ENCODE assay signal across 24 cellular contexts in the genomic region with DNA sequence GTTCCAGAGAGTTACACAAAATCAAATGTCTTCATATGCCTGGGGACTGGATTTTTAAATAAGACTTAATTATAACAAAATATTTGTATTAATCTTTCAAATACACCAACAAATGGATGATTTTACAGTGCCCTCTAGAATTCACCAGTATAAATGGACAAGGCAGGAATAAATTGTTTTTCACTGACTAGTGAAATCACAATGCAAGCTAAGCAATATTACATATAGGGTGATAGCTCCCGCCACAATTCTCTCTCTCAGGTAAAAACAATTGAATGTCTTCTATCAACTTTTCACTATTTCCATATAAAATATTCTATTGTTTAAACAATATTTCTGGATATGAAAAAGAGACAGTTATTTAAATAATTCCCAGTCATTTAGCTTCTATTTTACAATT. TPM values are rescaled to one million over a fixed set of nuclear protein-coding genes. Genes with fewer than 3 reads are reported as not detected.
A peak's percentile ranks its signal among the peaks of the same experiment; 100 is the strongest.
DNase-seq lines count a peak whose midpoint lies in the region; ATAC-seq, FAIRE-seq and TF ChIP-seq lines count a peak whose summit lies in the region.
"Had no signal": no experiment of that assay in that cellular context is flagged by ENCODE, and none has a peak within 500 bp of the region (broad histone marks: within the 10 kb centered on the region; RNA-seq: fewer than 3 reads in every experiment).

No MANE protein-coding gene starts in this region.

- WGBS in HepG2 (ENCODE audit: low lambda C conversion rate) = 35% methylated on average over 1 of the region's 1 CpG
- 94% methylated on average over 1 of the region's 1 CpG for WGBS in right lobe of liver (ENCODE audit: insufficient coverage, low coverage, low lambda C conversion rate, missing lambda C conversion rate)

- FAIRE-seq in HepG2 (lab: Jason Lieb, UNC) = no peak
- FAIRE-seq: GM12878, GM12892, GM18507 had no signal

- ATAC-seq in HepG2 (no peak), right lobe of liver (no peak), Right ventricle myocardium superior (ENCODE audit: poor library complexity) (no peak)
- ATAC-seq: GM12878 had no signal

- no peak for TF ChIP-seq EP300 in HepG2 (IDR thresholded peaks at IDR 0.05; ENCODE audit: low read depth in 2 of 2, low read length in 2 of 2)
- no peak for TF ChIP-seq EP300 in HepG2 (CRISPR knock-in tag; IDR thresholded peaks at IDR 0.05; ENCODE audit: borderline replicate concordance)

- TF ChIP-seq RAD21 in HepG2 (CRISPR knock-in tag; IDR thresholded peaks at IDR 0.05) = no peak

- no peak overlapping the region for H2AFZ ChIP-seq in HepG2 (ENCODE audit: low read length)

- BruUV-seq in HepG2 (replicated peaks; lab: Mats Ljungman, UMichigan) = no TSS peak

- DNase-seq in HepG2 (ENCODE audit: low spot score) = no peak
- DNase-seq in right lobe of liver = no peak
- DNase-seq in HAP-1 (ENCODE audit: low spot score in 2 of 2) = no peak
- DNase-seq in Right ventricle myocardium superior = no peak
- DNase-seq: ACHN; BE2C; C1 segment of cervical spinal cord; CD4-positive, alpha-beta memory T cell; CD4-positive, CD25-positive, alpha-beta regulatory T cell; CD8-positive, alpha-beta memory T cell; COR-L47; DMS 273 treated with DMSO at 0.1 percent for 48 hours; DMS153; DMS53; DMS79; DND-41; EL; GDM1 had no signal

- TF ChIP-seq POLR2A in HepG2 (IDR thresholded peaks at IDR 0.05; ENCODE audit: insufficient read depth in 1 of 2, low read depth in 2 of 2, low read length in 2 of 2) = no peak
- TF ChIP-seq POLR2A in right lobe of liver (IDR thresholded peaks at IDR 0.05) = no peak

- H3K9me3 ChIP-seq in HepG2 (ENCODE audit: low read length) = no peaks in the 10 kb centered on the region
- no peaks in the 10 kb centered on the region for H3K9me3 ChIP-seq in right lobe of liver
- no peaks in the 10 kb centered on the region for H3K9me3 ChIP-seq in HAP-1
- H3K9me3 ChIP-seq: BE2C, BLaER1 had no signal

- CTCF ChIA-PET in HepG2 (lab: Yijun Ruan, JAX; ENCODE audit: low intra/inter-chr PET ratio, low total read pairs) = no interaction called here

- TF ChIP-seq CTCF in HepG2 (CRISPR knock-in tag; IDR thresholded peaks at IDR 0.05) = no peak
- no peak for TF ChIP-seq CTCF in right lobe of liver (IDR thresholded peaks at IDR 0.05)
- no peak for TF ChIP-seq CTCF in VCaP (conservative IDR thresholded peaks at IDR 0.05)

- in situ Hi-C loops in HepG2 (cut with HindIII; ENCODE audit: extremely low pct_ligation_motif_present, low pct_unique_long_range_greater_than_20kb) (loop anchor here (25.0 kb wide), 1 partner anchor 758 kb away; no protein-coding TSS in a partner anchor), HAP-1 (cut with MboI; ENCODE audit: low sequenced_read_pairs) (loop anchor here (25.0 kb wide), 1 partner anchor 508 kb away; a partner anchor contains a TSS)

- H3K27me3 ChIP-seq in HepG2 (ENCODE audit: control insufficient read depth in 1 of 2, insufficient read depth in 2 of 2, low read length in 2 of 2) = no peaks in the 10 kb centered on the region
- no peaks in the 10 kb centered on the region for H3K27me3 ChIP-seq in right lobe of liver
- no peaks in the 10 kb centered on the region for H3K27me3 ChIP-seq in HAP-1 (ENCODE audit: low read depth)
- H3K27me3 ChIP-seq: BLaER1 had no signal

- POLR2A ChIA-PET in HepG2 (lab: Yijun Ruan, JAX) = no interaction called here

- no peak overlapping the region for H3K27ac ChIP-seq in HepG2 (ENCODE audit: extremely low read length, insufficient read depth, low read length)
- H3K27ac ChIP-seq in right lobe of liver = no peak overlapping the region
- H3K27ac ChIP-seq in VCaP = peak overlapping the region; percentile 70; the same call in 1 of the 2 replicates
- H3K27ac ChIP-seq: 22Rv1, BLaER1 had no signal

- H3K4me1 ChIP-seq in HepG2 (ENCODE audit: insufficient read depth, low read length) (no peaks in the 10 kb centered on the region), right lobe of liver (no peaks in the 10 kb centered on the region), HAP-1 (no peaks in the 10 kb centered on the region)
- H3K4me1 ChIP-seq: BE2C, BLaER1 had no signal

- no peak overlapping the region for H3K4me2 ChIP-seq in HepG2 (ENCODE audit: low read depth, low read length)
- H3K4me2 ChIP-seq: BLaER1 had no signal

- intact Hi-C loops in HepG2 (cut with micrococcal nuclease; ENCODE audit: unreplicated experiment) = loop anchor here (10.0 kb wide), 1 partner anchor 760 kb away; no protein-coding TSS in a partner anchor
- intact Hi-C loops in right lobe of liver (cut with DNase I) = no loop called here
- intact Hi-C loops in Right ventricle myocardium superior (cut with DNase I) = no loop called here

- H3K36me3 ChIP-seq in HepG2 (replicated peaks in 1 of 2; ENCODE audit: control insufficient read depth in 1 of 2, insufficient read depth in 2 of 2, low read length in 2 of 2) = no peaks in the 10 kb centered on the region
- H3K36me3 ChIP-seq in right lobe of liver = no peaks in the 10 kb centered on the region
- no peaks in the 10 kb centered on the region for H3K36me3 ChIP-seq in HAP-1 (replicated peaks)
- H3K36me3 ChIP-seq: BE2C, BLaER1 had no signal

- no peaks in the 10 kb centered on the region for H3K79me2 ChIP-seq in HepG2 (ENCODE audit: insufficient read depth, low read length)

- H3K4me3 ChIP-seq in HepG2 (replicated peaks in 1 of 3; ENCODE audit: insufficient read depth in 1 of 3, low read depth in 2 of 3, low read length in 3 of 3) = no peak overlapping the region
- no peak overlapping the region for H3K4me3 ChIP-seq in right lobe of liver
- H3K4me3 ChIP-seq in HAP-1 = no peak overlapping the region
- H3K4me3 ChIP-seq: BLaER1, GM12878 had no signal

- H3K9ac ChIP-seq in HepG2 (ENCODE audit: insufficient read depth, low read depth, low read length) = no peak overlapping the region
- H3K9ac ChIP-seq: BLaER1 had no signal

- H4K20me1 ChIP-seq in HepG2 (ENCODE audit: insufficient read depth, low read length) = no peaks in the 10 kb centered on the region
- H4K20me1 ChIP-seq: BLaER1 had no signal

TF ChIP-seq in HepG2, 621 proteins besides CTCF, POLR2A, EP300 and RAD21 (continues in another document):
- TF ChIP-seq, protein P1, sequence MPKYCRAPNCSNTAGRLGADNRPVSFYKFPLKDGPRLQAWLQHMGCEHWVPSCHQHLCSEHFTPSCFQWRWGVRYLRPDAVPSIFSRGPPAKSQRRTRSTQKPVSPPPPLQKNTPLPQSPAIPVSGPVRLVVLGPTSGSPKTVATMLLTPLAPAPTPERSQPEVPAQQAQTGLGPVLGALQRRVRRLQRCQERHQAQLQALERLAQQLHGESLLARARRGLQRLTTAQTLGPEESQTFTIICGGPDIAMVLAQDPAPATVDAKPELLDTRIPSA (CRISPR knock-in tag; IDR thresholded peaks at IDR 0.05; ENCODE audit: borderline replicate concordance) = no peak

RNA-seq across cellular contexts. Expression of a gene that starts 8.0 kb away (rescaled TPM):
- total RNA-seq in HepG2 (2016; rRNA removed; fragmentation: Illumina TruSeq; extraction: Trizol) (2.8 and 3.3 TPM in 2 replicates), right lobe of liver (1 to 10 TPM in 2 of 6 experiments, under 1 TPM in 4; 0.49 to 1.8 (median 0.93) TPM), Right ventricle myocardium superior (4.4 TPM)
- 1.2 and 2.0 TPM in 2 replicates for total RNA-seq in HepG2 (2016; cell fraction: cytosol; rRNA removed; fragmentation: Illumina TruSeq; extraction: Trizol; ENCODE audit: low read depth)
- 3.4 and 3.8 TPM in 2 replicates for total RNA-seq in HepG2 (2016; cell fraction: insoluble cytoplasmic fraction; rRNA removed; fragmentation: Illumina TruSeq; extraction: Trizol)
- total RNA-seq in HepG2 (2016; cell fraction: membrane; rRNA removed; fragmentation: Illumina TruSeq; extraction: Trizol) = 1.9 and 2.1 TPM in 2 replicates
- total RNA-seq in HepG2 (2016; cell fraction: nucleus; rRNA removed; fragmentation: Illumina TruSeq; extraction: Trizol) = 3.8 and 6.0 TPM in 2 replicates
- polyA plus RNA-seq in HepG2 (2011; rRNA removed) = 0.78 and 1.1 TPM in 2 replicates
- polyA plus RNA-seq in HepG2 (2011; cell fraction: cytosol; rRNA removed) = 0.64 and 0.81 TPM in 2 replicates
- polyA plus RNA-seq in HepG2 (2011; cell fraction: nucleus; rRNA removed) = 0.45 and 0.71 TPM in 2 replicates
- polyA plus RNA-seq in HepG2 (2012) = 2.5 and 3.9 TPM in 2 replicates
- polyA plus RNA-seq in HepG2 (2016; cell fraction: cytosol; fragmentation: Illumina TruSeq; extraction: Trizol; ENCODE audit: low read depth) = 0.85 and 0.99 TPM in 2 replicates
- polyA plus RNA-seq in HepG2 (2016; cell fraction: insoluble cytoplasmic fraction; fragmentation: Illumina TruSeq; extraction: Trizol; ENCODE audit: low read depth) = 4.0 and 4.9 TPM in 2 replicates
- polyA plus RNA-seq in HepG2 (2016; cell fraction: membrane; fragmentation: Illumina TruSeq; extraction: Trizol; ENCODE audit: low read depth) = 1.1 and 1.7 TPM in 2 replicates
- 5.2 and 9.4 TPM in 2 replicates for polyA plus RNA-seq in HepG2 (2016; cell fraction: nucleus; fragmentation: Illumina TruSeq; extraction: Trizol; ENCODE audit: insufficient read depth, low read depth)
- polyA minus RNA-seq in HepG2 (2011; rRNA and poly(A)+ RNA removed; ENCODE audit: low replicate concordance) = 0.18 and 0.44 TPM in 2 replicates
- polyA minus RNA-seq in HepG2 (2011; cell fraction: cytosol; rRNA and poly(A)+ RNA removed) = 0.69 and 1.4 TPM in 2 replicates
- polyA minus RNA-seq in HepG2 (2011; cell fraction: nucleus; rRNA and poly(A)+ RNA removed) = 4.2 and 4.8 TPM in 2 replicates

RNA-seq across cellular contexts. Expression of a gene that starts 41.8 kb away (rescaled TPM):
- total RNA-seq in HepG2 (2016; rRNA removed; fragmentation: Illumina TruSeq; extraction: Trizol) = 42.7 and 72.3 TPM in 2 replicates
- total RNA-seq in HepG2 (2016; cell fraction: cytosol; rRNA removed; fragmentation: Illumina TruSeq; extraction: Trizol; ENCODE audit: low read depth) = 6.9 and 11.3 TPM in 2 replicates
- 42.3 and 71.1 TPM in 2 replicates for total RNA-seq in HepG2 (2016; cell fraction: insoluble cytoplasmic fraction; rRNA removed; fragmentation: Illumina TruSeq; extraction: Trizol)
- 11.0 and 14.9 TPM in 2 replicates for total RNA-seq in HepG2 (2016; cell fraction: membrane; rRNA removed; fragmentation: Illumina TruSeq; extraction: Trizol)
- 30.4 and 38.7 TPM in 2 replicates for total RNA-seq in HepG2 (2016; cell fraction: nucleus; rRNA removed; fragmentation: Illumina TruSeq; extraction: Trizol)
- 2.4 and 2.9 TPM in 2 replicates for polyA plus RNA-seq in HepG2 (2011; rRNA removed)
- polyA plus RNA-seq in HepG2 (2011; cell fraction: cytosol; rRNA removed) = 0.98 and 1.6 TPM in 2 replicates
- polyA plus RNA-seq in HepG2 (2011; cell fraction: nucleus; rRNA removed) = 2.6 and 3.5 TPM in 2 replicates
- polyA plus RNA-seq in HepG2 (2012) = 13.0 and 18.1 TPM in 2 replicates
- 1.2 TPM in 2 replicates for polyA plus RNA-seq in HepG2 (2016; cell fraction: cytosol; fragmentation: Illumina TruSeq; extraction: Trizol; ENCODE audit: low read depth)
- 36.6 and 42.3 TPM in 2 replicates for polyA plus RNA-seq in HepG2 (2016; cell fraction: insoluble cytoplasmic fraction; fragmentation: Illumina TruSeq; extraction: Trizol; ENCODE audit: low read depth)
- 3.0 and 3.3 TPM in 2 replicates for polyA plus RNA-seq in HepG2 (2016; cell fraction: membrane; fragmentation: Illumina TruSeq; extraction: Trizol; ENCODE audit: low read depth)
- polyA plus RNA-seq in HepG2 (2016; cell fraction: nucleus; fragmentation: Illumina TruSeq; extraction: Trizol; ENCODE audit: insufficient read depth, low read depth) = 15.9 and 18.8 TPM in 2 replicates
- polyA minus RNA-seq in HepG2 (2011; rRNA and poly(A)+ RNA removed; ENCODE audit: low replicate concordance) = 18.2 and 26.2 TPM in 2 replicates
- polyA minus RNA-seq in HepG2 (2011; cell fraction: cytosol; rRNA and poly(A)+ RNA removed) = 4.9 and 5.5 TPM in 2 replicates
- polyA minus RNA-seq in HepG2 (2011; cell fraction: nucleus; rRNA and poly(A)+ RNA removed) = 56.8 and 69.8 TPM in 2 replicates
- 10 to 100 TPM in 4 of 6 experiments, 1 to 10 TPM in 2; 7.1 to 29.3 (median 21.1) TPM for total RNA-seq in right lobe of liver
- 23.6 TPM for total RNA-seq in Right ventricle myocardium superior
